Comparison of ENCODE assay signal across 21 cellular contexts in genomic region chr2:10934979-10935350, GRCh38. TPM values are rescaled to one million over a fixed set of nuclear protein-coding genes. Genes with fewer than 3 reads are reported as not detected.
DNase-seq lines count a peak whose midpoint lies in the region; ATAC-seq and TF ChIP-seq lines count a peak whose summit lies in the region.
"Had no signal": no experiment of that assay in that cellular context is flagged by ENCODE, and none has a peak within 500 bp of the region (broad histone marks: within the 10 kb centered on the region; RNA-seq: fewer than 3 reads in every experiment).

No MANE protein-coding gene starts in this region.

- H3K9ac ChIP-seq in PC-3 (ENCODE audit: low read length) (peak overlapping the region; percentile 86), mesenchymal stem cell (ENCODE audit: low read length) (no peak overlapping the region)

- intact Hi-C loops in PC-3 (cut with micrococcal nuclease): loop anchor here (10.0 kb wide), 1 partner anchor 90 kb away; no protein-coding TSS in a partner anchor

- H3K18ac ChIP-seq in mesenchymal stem cell (ENCODE audit: low read depth in 1 of 2, low read length in 2 of 2): peak overlapping the region; percentile 85 to 96

- TF ChIP-seq CTCF in PC-3 (conservative IDR thresholded peaks at IDR 0.05; ENCODE audit: low read depth, low read length): no peak

- H3F3A ChIP-seq in PC-3 (ENCODE audit: low read length, unreplicated experiment): no peaks in the 10 kb centered on the region

- H3K27ac ChIP-seq in PC-3 (ENCODE audit: low read length): peak overlapping the region; percentile 99
- no peak overlapping the region for H3K27ac ChIP-seq in mesenchymal stem cell (ENCODE audit: low read length, poor library complexity, severe bottlenecking)
- H3K27ac ChIP-seq: thyroid gland had no signal

- H3K36me3 ChIP-seq in PC-3 (ENCODE audit: low read depth, low read length) (no peaks in the 10 kb centered on the region; the same call in 1 of the 2 replicates), mesenchymal stem cell (ENCODE audit: control insufficient read depth in 1 of 2, insufficient read depth in 2 of 2, low read depth in 1 of 2, low read length in 2 of 2) (no peaks in the 10 kb centered on the region)
- H3K36me3 ChIP-seq: MG63, thyroid gland had no signal

- POLR2A ChIA-PET in PC-3 (lab: Charles Lee; ENCODE audit: unreplicated experiment): no interaction called here

- BruUV-seq in PC-3 (replicated peaks; lab: Mats Ljungman, UMichigan): no TSS peak

- DNase-seq in NCI-H1417 (lab: John Stamatoyannopoulos, UW) (peak; percentile 72 to 91 (median 82)), NCI-H1417 treated with DMSO at 0.1 percent for 48 hours (lab: John Stamatoyannopoulos, UW) (no peak), NCI-H146 (lab: John Stamatoyannopoulos, UW) (peak; percentile 85), PC-3 (no peak), mesenchymal stem cell (no peak), hypothalamus (lab: John Stamatoyannopoulos, UW) (no peak)
- no peak for DNase-seq in stimulated activated CD4-positive, alpha-beta T cell treated with anti-CD3 and anti-CD28 coated beads, Interleukin-4, amount 100 ng/mL, for 24 hours
- DNase-seq: 8988T; activated B cell treated with CpG ODN at 0.5 μM for 24 hours; activated CD8-positive, alpha-beta T cell treated with anti-CD3 and anti-CD28 coated beads, Interleukin-2, amount 10 ng/mL, durations not matched to agents 7 days and 5 days; activated T-cell treated with anti-CD3 and anti-CD28 coated beads, Interleukin-2, amount 50 U/mL, for 72 hours; foreskin fibroblast; hippocampal formation; MG63; NCI-H2081; SIG-M5; stimulated activated naive CD4-positive, alpha-beta T cell; thyroid gland had no signal

- 74% methylated on average over 14 of the region's 15 CpGs for WGBS in mesenchymal stem cell

- H2BK120ac ChIP-seq in mesenchymal stem cell (ENCODE audit: low read depth, low read length): peak overlapping the region; percentile 87

- CTCF ChIA-PET in PC-3 (lab: Charles Lee): no interaction called here

- H2AK5ac ChIP-seq in mesenchymal stem cell (ENCODE audit: low read length, severe bottlenecking): no peak overlapping the region

- no peak overlapping the region for H3K23ac ChIP-seq in mesenchymal stem cell (ENCODE audit: low read length in 2 of 2)

- H2AFZ ChIP-seq in PC-3 (ENCODE audit: low read length) (no peak overlapping the region), mesenchymal stem cell (ENCODE audit: low read depth, low read length) (peak overlapping the region; percentile 69)

- no peaks in the 10 kb centered on the region for H3K79me2 ChIP-seq in PC-3 (ENCODE audit: low read length)

- H4K91ac ChIP-seq in mesenchymal stem cell (ENCODE audit: low read length): peak overlapping the region; percentile 88

- H3K4me3 ChIP-seq in PC-3 (ENCODE audit: low read length): no peak overlapping the region
- H3K4me3 ChIP-seq in mesenchymal stem cell (ENCODE audit: insufficient read depth in 1 of 2, low read depth in 1 of 2, low read length in 2 of 2): no peak overlapping the region
- H3K4me3 ChIP-seq: MG63, thyroid gland had no signal

- peak overlapping the region; percentile 58 to 97 for H3K4ac ChIP-seq in mesenchymal stem cell (ENCODE audit: low read depth in 1 of 2, low read length in 2 of 2)

- H2BK15ac ChIP-seq in mesenchymal stem cell (ENCODE audit: low read depth, poor library complexity, severe bottlenecking): peak overlapping the region; percentile 55

- no peaks in the 10 kb centered on the region for H3K9me2 ChIP-seq in PC-3 (replicated peaks; ENCODE audit: low read length)

- H3K9me3 ChIP-seq in PC-3 (ENCODE audit: low read length): peaks cover 3% of the 10 kb centered on the region; the same call in 1 of the 2 replicates
- H3K9me3 ChIP-seq in mesenchymal stem cell (ENCODE audit: control insufficient read depth, low read length): peaks cover 17% of the 10 kb centered on the region
- H3K9me3 ChIP-seq: thyroid gland had no signal

- H3K14ac ChIP-seq in mesenchymal stem cell (ENCODE audit: low read length in 2 of 2): peak overlapping the region in 1 of 2 experiments; percentile 61

- ATAC-seq in PC-3 (no peak), HG02588 (IDR thresholded peaks at IDR 0.05; ENCODE audit: unreplicated experiment) (no peak)
- ATAC-seq: activated CD8-positive, alpha-beta T cell treated with anti-CD3 and anti-CD28 coated beads, Interleukin-2, amount 10 ng/mL, durations not matched to agents 7 days and 5 days; activated T-cell treated with anti-CD3 and anti-CD28 coated beads, Interleukin-2, amount 50 U/mL, for 72 hours had no signal

- no peak overlapping the region for H2BK5ac ChIP-seq in mesenchymal stem cell (ENCODE audit: low read depth, low read length, poor library complexity, severe bottlenecking)

- H2BK12ac ChIP-seq in mesenchymal stem cell (ENCODE audit: low read length in 2 of 2): peak overlapping the region; percentile 40 to 92

- H3K27me3 ChIP-seq in PC-3 (ENCODE audit: low read length): no peaks in the 10 kb centered on the region
- H3K27me3 ChIP-seq in mesenchymal stem cell (ENCODE audit: control insufficient read depth in 1 of 2, insufficient read depth in 1 of 2, low read length in 2 of 2): no peaks in the 10 kb centered on the region
- H3K27me3 ChIP-seq: MG63, thyroid gland had no signal

- peaks cover 45% of the 10 kb centered on the region for H3K4me1 ChIP-seq in PC-3 (ENCODE audit: insufficient read depth, low read length)
- peaks cover 35% of the 10 kb centered on the region for H3K4me1 ChIP-seq in mesenchymal stem cell (ENCODE audit: control insufficient read depth, insufficient read depth, low read depth, low read length)
- H3K4me1 ChIP-seq: thyroid gland had no signal

- peak overlapping the region; percentile 88 for H4K8ac ChIP-seq in mesenchymal stem cell (ENCODE audit: low read length)

- no peaks in the 10 kb centered on the region for H3K79me1 ChIP-seq in mesenchymal stem cell (replicated peaks; ENCODE audit: low read length, poor library complexity, severe bottlenecking)

- H4K20me1 ChIP-seq in PC-3 (ENCODE audit: low read length): no peaks in the 10 kb centered on the region

- H3K4me2 ChIP-seq in PC-3 (ENCODE audit: low read length) (peak overlapping the region; percentile 51; the same call in 1 of the 2 replicates), mesenchymal stem cell (ENCODE audit: low read length, poor library complexity, severe bottlenecking) (no peak overlapping the region)

RNA-seq across cellular contexts. Expression of gene KCNF1, which starts 23.2 kb away (rescaled TPM):
- 1.3 and 1.8 TPM in 2 replicates for total RNA-seq in PC-3 (2014; rRNA removed)
- polyA plus RNA-seq in mesenchymal stem cell (2013, experiment 1 of 2): 1.2 TPM
- polyA plus RNA-seq in mesenchymal stem cell (2013, experiment 2 of 2): 1.3 TPM
- total RNA-seq: activated B cell treated with CpG ODN at 0.5 μM for 24 hours; activated CD8-positive, alpha-beta T cell treated with anti-CD3 and anti-CD28 coated beads, Interleukin-2, amount 10 ng/mL, durations not matched to agents 7 days and 5 days; activated T-cell treated with anti-CD3 and anti-CD28 coated beads, Interleukin-2, amount 50 U/mL, for 72 hours; T-helper 2 cell treated with Interferon-gamma antibody and Interleukin-4, amounts not matched to agents 100 ng/mL and 5 ng/mL, for 36 hours; thyroid gland had no signal
- polyA plus RNA-seq: BJ had no signal

Comparison
In these comparisons a context has a peak if more than half of its experiments do, and no peak if none do; other contexts are left out.
1. DNase-seq: peak in NCI-H1417 (3 of 3) and NCI-H146 (single experiment); none in NCI-H1417 treated with DMSO at 0.1 percent for 48 hours (single experiment), PC-3 (single experiment), mesenchymal stem cell (single experiment), hypothalamus (0 of 51) and stimulated activated CD4-positive, alpha-beta T cell treated with anti-CD3 and anti-CD28 coated beads, Interleukin-4, amount 100 ng/mL, for 24 hours (single experiment).